In genomic region chr2:231364961-231365810, GRCh38 we compare ENCODE assay signal across 8 cellular contexts. TPM values are rescaled to one million over a fixed set of nuclear protein-coding genes. Genes with fewer than 3 reads are reported as not detected.
DNase-seq lines count a peak whose midpoint lies in the region; ATAC-seq and TF ChIP-seq lines count a peak whose summit lies in the region.

No MANE protein-coding gene starts in this region.

- intact Hi-C loops in A673 (cut with micrococcal nuclease; ENCODE audit: unreplicated experiment) (no loop called here), right cardiac atrium (cut with DNase I) (no loop called here)

- H3K9me3 ChIP-seq in A673 (ENCODE audit: low read depth, low read length, poor library complexity, severe bottlenecking) (no peaks in the 10 kb centered on the region), right cardiac atrium (ENCODE audit: control insufficient read depth, low read length) (no peaks in the 10 kb centered on the region), suprapubic skin (no peaks in the 10 kb centered on the region)

- H3K4me1 Mint-ChIP-seq in activated CD4-positive, alpha-beta memory T cell treated with anti-CD3 and anti-CD28 coated beads, Interleukin-2, amount 10 ng/mL, durations not matched to agents 7 days and 5 days: peaks cover 21% of the 10 kb centered on the region

- DNase-seq in A673 (ENCODE audit: low spot score) (peak; percentile 20), HT1080 (ENCODE audit: low read depth) (peak; percentile 93), amniotic stem cell (lab: John Stamatoyannopoulos, UW) (peak; percentile 65), right cardiac atrium (peak in 1 of 3 donors; percentile 67), suprapubic skin (ENCODE audit: low spot score in 2 of 2) (no peak), COR-L47 (lab: John Stamatoyannopoulos, UW) (no peak)
- no peak for DNase-seq in activated CD4-positive, alpha-beta memory T cell treated with anti-CD3 and anti-CD28 coated beads, Interleukin-2, amount 10 ng/mL, durations not matched to agents 7 days and 5 days

- H3K4me3 Mint-ChIP-seq in activated CD4-positive, alpha-beta memory T cell treated with anti-CD3 and anti-CD28 coated beads, Interleukin-2, amount 10 ng/mL, durations not matched to agents 7 days and 5 days: no peak overlapping the region

- CTCF ChIA-PET in A673 (lab: Charles Lee): no interaction called here
- CTCF ChIA-PET in activated CD4-positive, alpha-beta memory T cell treated with anti-CD3 and anti-CD28 coated beads, Interleukin-2, amount 10 ng/mL, durations not matched to agents 7 days and 5 days (lab: Charles Lee): no interaction called here

- peaks cover 2% of the 10 kb centered on the region for H3K27me3 Mint-ChIP-seq in activated CD4-positive, alpha-beta memory T cell treated with anti-CD3 and anti-CD28 coated beads, Interleukin-2, amount 10 ng/mL, durations not matched to agents 7 days and 5 days

- H3K4me1 ChIP-seq in A673 (ENCODE audit: insufficient read depth, low read length, poor library complexity, severe bottlenecking): no peaks in the 10 kb centered on the region
- H3K4me1 ChIP-seq in right cardiac atrium (ENCODE audit: control insufficient read depth, insufficient read depth, low read length): no peaks in the 10 kb centered on the region
- H3K4me1 ChIP-seq in suprapubic skin: peaks cover 11% of the 10 kb centered on the region

- POLR2A ChIA-PET in A673 (lab: Charles Lee; ENCODE audit: low non-redundant PET): no interaction called here
- POLR2A ChIA-PET in activated CD4-positive, alpha-beta memory T cell treated with anti-CD3 and anti-CD28 coated beads, Interleukin-2, amount 10 ng/mL, durations not matched to agents 7 days and 5 days (lab: Charles Lee): no interaction called here

- WGBS in right cardiac atrium: 50% methylated on average over 22 of the region's 22 CpGs
- WGBS in suprapubic skin: 56% methylated on average over 22 of the region's 22 CpGs

- H3K27ac ChIP-seq in A673 (ENCODE audit: low read depth, low read length, poor library complexity, severe bottlenecking): no peak overlapping the region
- no peak overlapping the region for H3K27ac ChIP-seq in right cardiac atrium (ENCODE audit: low read length)
- peak overlapping the region; percentile 70 for H3K27ac ChIP-seq in suprapubic skin

- TF ChIP-seq CTCF in A673 (conservative IDR thresholded peaks at IDR 0.05; ENCODE audit: low read depth, low read length) (no peak), suprapubic skin (IDR thresholded peaks at IDR 0.05) (no peak)

- H3K4me3 ChIP-seq in A673 (ENCODE audit: low read depth, low read length, poor library complexity, severe bottlenecking) (no peak overlapping the region), right cardiac atrium (ENCODE audit: low read length) (no peak overlapping the region), suprapubic skin (no peak overlapping the region)

- BruUV-seq in A673 (replicated peaks; lab: Mats Ljungman, UMichigan): no TSS peak

- H3K27me3 ChIP-seq in A673 (replicated peaks; ENCODE audit: insufficient read depth, low read depth, low read length, poor library complexity) (no peaks in the 10 kb centered on the region), right cardiac atrium (ENCODE audit: control insufficient read depth, insufficient read depth) (no peaks in the 10 kb centered on the region), suprapubic skin (no peaks in the 10 kb centered on the region)

- no peaks in the 10 kb centered on the region for H3K9me3 Mint-ChIP-seq in activated CD4-positive, alpha-beta memory T cell treated with anti-CD3 and anti-CD28 coated beads, Interleukin-2, amount 10 ng/mL, durations not matched to agents 7 days and 5 days

- no peak overlapping the region for H3K27ac Mint-ChIP-seq in activated CD4-positive, alpha-beta memory T cell treated with anti-CD3 and anti-CD28 coated beads, Interleukin-2, amount 10 ng/mL, durations not matched to agents 7 days and 5 days

- TF ChIP-seq EP300 in suprapubic skin (IDR thresholded peaks at IDR 0.05): no peak

- H3K36me3 ChIP-seq in A673 (ENCODE audit: insufficient read depth, low read length, poor library complexity, severe bottlenecking): no peaks in the 10 kb centered on the region
- peaks cover 4% of the 10 kb centered on the region for H3K36me3 ChIP-seq in suprapubic skin

- no peaks in the 10 kb centered on the region for H3K36me3 Mint-ChIP-seq in activated CD4-positive, alpha-beta memory T cell treated with anti-CD3 and anti-CD28 coated beads, Interleukin-2, amount 10 ng/mL, durations not matched to agents 7 days and 5 days (ENCODE audit: low read depth)

- no peak for TF ChIP-seq POLR2A in suprapubic skin (IDR thresholded peaks at IDR 0.05)

- peak; percentile 40 to 56 for ATAC-seq in right cardiac atrium
- no peak for ATAC-seq in HG02852 (IDR thresholded peaks at IDR 0.05; ENCODE audit: unreplicated experiment)

RNA-seq across cellular contexts. Expression of gene B3GNT7, which starts 30.3 kb away (rescaled TPM):
- total RNA-seq in A673 (2021) (0.09 TPM in 1 of 2 replicates, not detected in the other), right cardiac atrium (1 to 10 TPM; 4.1 to 7.3 (median 5.9) TPM), suprapubic skin (1 to 10 TPM; 1.3 to 1.5 (median 1.4) TPM)
- 0.14 TPM in 1 of 2 replicates, not detected in the other for total RNA-seq in HT1080 (2014; rRNA removed; shearing (Covaris generic))
- 0.16 and 0.20 TPM in 2 replicates for polyA plus RNA-seq in HT1080 (2015; cell fraction: cytosol; rRNA removed)
- polyA plus RNA-seq in HT1080 (2015; cell fraction: nucleus; rRNA removed): 0.09 and 0.30 TPM in 2 replicates
- 2.5 TPM for polyA plus RNA-seq in right cardiac atrium
- under 1 TPM in 1 of 2 experiments, not detected in 1; 0.15 TPM for total RNA-seq in activated CD4-positive, alpha-beta memory T cell treated with anti-CD3 and anti-CD28 coated beads, Interleukin-2, amount 10 ng/mL, durations not matched to agents 7 days and 5 days

Comparison
In these comparisons a context has a peak if more than half of its experiments do, and no peak if none do; other contexts are left out.
1. DNase-seq: peak in A673 (single experiment), HT1080 (single experiment) and amniotic stem cell (single experiment); none in suprapubic skin (0 of 2), COR-L47 (single experiment) and activated CD4-positive, alpha-beta memory T cell treated with anti-CD3 and anti-CD28 coated beads, Interleukin-2, amount 10 ng/mL, durations not matched to agents 7 days and 5 days (single experiment).